ENCODE assay signal across 18 cellular contexts in the genomic region with DNA sequence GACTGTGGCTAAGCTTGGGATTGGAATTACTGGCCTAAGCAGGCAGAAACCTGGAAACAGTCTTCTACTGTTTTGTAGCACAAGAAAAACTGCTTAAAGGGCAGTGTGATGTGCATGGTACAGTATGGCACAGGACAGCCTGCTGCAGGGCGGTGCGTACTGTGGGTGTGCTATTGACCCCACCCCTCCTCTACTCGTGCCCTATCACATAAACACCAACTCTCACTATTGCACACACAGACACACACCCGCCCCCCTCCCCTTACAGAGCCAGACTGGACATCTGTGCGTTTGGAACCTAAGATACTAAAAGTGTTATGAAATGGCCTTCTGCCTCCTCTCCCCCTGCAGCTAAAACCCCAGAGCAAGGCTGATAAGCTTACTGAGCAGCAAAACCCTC.
DNase-seq lines count a peak whose midpoint lies in the region; ATAC-seq and TF ChIP-seq lines count a peak whose summit lies in the region.
"Had no signal": no experiment of that assay in that cellular context is flagged by ENCODE, and none has a peak within 500 bp of the region (broad histone marks: within the 10 kb centered on the region; RNA-seq: fewer than 3 reads in every experiment).

No MANE protein-coding gene starts in this region.

- no peak overlapping the region for H3K4me3 Mint-ChIP-seq in mesothelial cell of epicardium
- H3K4me3 Mint-ChIP-seq: immature natural killer cell; natural killer cell; stimulated activated effector memory CD8-positive, alpha-beta T cell treated with anti-CD3 and anti-CD28 coated beads, Interleukin-12 subunit alpha, Interleukin-12 subunit beta, amount 100 ng/mL, for 72 hours had no signal

- 31% methylated on average over 5 of the region's 5 CpGs for WGBS in smooth muscle cell (ENCODE audit: low lambda C conversion rate)
- WGBS in testis, 2 donors, result 47 to 65% methylated on average over 5 of the region's 5 CpGs

- H3K27me3 Mint-ChIP-seq in mesothelial cell of epicardium (ENCODE audit: low read depth), result no peaks in the 10 kb centered on the region

- H3K9me3 Mint-ChIP-seq in mesothelial cell of epicardium, result peaks cover 10% of the 10 kb centered on the region

- ATAC-seq in activated CD4-positive, CD25-positive, alpha-beta regulatory T cell treated with anti-CD3 and anti-CD28 coated beads, Interleukin-2, amount 50 U/mL, for 24 hours, result no peak
- ATAC-seq: esophagus mucosa; natural killer cell; stimulated activated effector memory CD8-positive, alpha-beta T cell treated with anti-CD3 and anti-CD28 coated beads, Interleukin-12 subunit alpha, Interleukin-12 subunit beta, amount 100 ng/mL, for 72 hours had no signal

- H3K4me2 ChIP-seq in fibroblast of lung (ENCODE audit: extremely low read depth, insufficient read depth, low read length) (no peak overlapping the region), smooth muscle cell (peak overlapping the region; percentile 68)

- H2AFZ ChIP-seq in fibroblast of lung (ENCODE audit: low read length), result peak overlapping the region; percentile 52
- H2AFZ ChIP-seq in smooth muscle cell (ENCODE audit: low read depth), result peak overlapping the region; percentile 79

- no peaks in the 10 kb centered on the region for H3K4me1 ChIP-seq in fibroblast of lung (ENCODE audit: control insufficient read depth, extremely low read depth, insufficient read depth, low read length)
- no peaks in the 10 kb centered on the region for H3K4me1 ChIP-seq in smooth muscle cell (ENCODE audit: low read depth)
- peaks cover 8% of the 10 kb centered on the region for H3K4me1 ChIP-seq in testis

- intact Hi-C loops in testis (cut with DNase I; ENCODE audit: low total_unique reads), result no loop called here

- H3F3A ChIP-seq in smooth muscle cell (ENCODE audit: low read depth), result no peaks in the 10 kb centered on the region

- H3K27ac ChIP-seq in fibroblast of lung (ENCODE audit: insufficient read depth, low read length), result no peak overlapping the region
- peak overlapping the region; percentile 8 for H3K27ac ChIP-seq in smooth muscle cell (ENCODE audit: low read depth)
- no peak overlapping the region for H3K27ac ChIP-seq in testis

- peak overlapping the region; percentile 88 for H3K27ac Mint-ChIP-seq in mesothelial cell of epicardium
- H3K27ac Mint-ChIP-seq: immature natural killer cell; natural killer cell; stimulated activated effector memory CD8-positive, alpha-beta T cell treated with anti-CD3 and anti-CD28 coated beads, Interleukin-12 subunit alpha, Interleukin-12 subunit beta, amount 100 ng/mL, for 72 hours had no signal

- H3K27me3 ChIP-seq in fibroblast of lung (ENCODE audit: control insufficient read depth, insufficient read depth, low read length) (no peaks in the 10 kb centered on the region), smooth muscle cell (ENCODE audit: low read depth) (no peaks in the 10 kb centered on the region), testis (no peaks in the 10 kb centered on the region)

- TF ChIP-seq CTCF in fibroblast of lung (conservative IDR thresholded peaks at IDR 0.05 in 1 of 2, IDR thresholded peaks at IDR 0.05 in 1 of 2; ENCODE audit: low read depth in 1 of 2, low read length in 2 of 2) (no peak), mesothelial cell of epicardium (IDR thresholded peaks at IDR 0.05; ENCODE audit: unreplicated experiment) (no peak), smooth muscle cell (IDR thresholded peaks at IDR 0.05; ENCODE audit: borderline replicate concordance, insufficient read depth, poor library complexity, severe bottlenecking) (no peak), testis (IDR thresholded peaks at IDR 0.05) (no peak)

- H3K9ac ChIP-seq in fibroblast of lung (ENCODE audit: insufficient read depth, low read length) (no peak overlapping the region), smooth muscle cell (ENCODE audit: low read depth) (no peak overlapping the region)

- H4K20me1 ChIP-seq in fibroblast of lung (ENCODE audit: control insufficient read depth, extremely low read depth, insufficient read depth, low read length), result no peaks in the 10 kb centered on the region
- H4K20me1 ChIP-seq in smooth muscle cell (ENCODE audit: low read depth), result no peaks in the 10 kb centered on the region

- H3K36me3 ChIP-seq in fibroblast of lung (ENCODE audit: control insufficient read depth, insufficient read depth, low read length) (no peaks in the 10 kb centered on the region), smooth muscle cell (ENCODE audit: low read depth) (no peaks in the 10 kb centered on the region), testis (ENCODE audit: low read depth, missing control alignments) (no peaks in the 10 kb centered on the region)

- TF ChIP-seq POLR2A in testis (IDR thresholded peaks at IDR 0.05), result no peak

- no peaks in the 10 kb centered on the region for H3K9me3 ChIP-seq in fibroblast of lung (ENCODE audit: control insufficient read depth, insufficient read depth, low read depth, low read length)
- H3K9me3 ChIP-seq in smooth muscle cell (replicated peaks; ENCODE audit: low read depth), result no peaks in the 10 kb centered on the region
- H3K9me3 ChIP-seq in testis, result no peaks in the 10 kb centered on the region

- no peak overlapping the region for H3K4me3 ChIP-seq in fibroblast of lung (replicated peaks in 1 of 4; ENCODE audit: control extremely low read depth in 1 of 4, insufficient read depth in 1 of 4, low read depth in 3 of 4, low read length in 4 of 4)
- H3K4me3 ChIP-seq in smooth muscle cell, result no peak overlapping the region
- no peak overlapping the region for H3K4me3 ChIP-seq in testis

- H3K4me1 Mint-ChIP-seq in mesothelial cell of epicardium, result peaks cover 21% of the 10 kb centered on the region
- H3K4me1 Mint-ChIP-seq: immature natural killer cell; natural killer cell; stimulated activated effector memory CD8-positive, alpha-beta T cell treated with anti-CD3 and anti-CD28 coated beads, Interleukin-12 subunit alpha, Interleukin-12 subunit beta, amount 100 ng/mL, for 72 hours had no signal

- no peaks in the 10 kb centered on the region for H3K36me3 Mint-ChIP-seq in mesothelial cell of epicardium
- H3K36me3 Mint-ChIP-seq: immature natural killer cell; stimulated activated effector memory CD8-positive, alpha-beta T cell treated with anti-CD3 and anti-CD28 coated beads, Interleukin-12 subunit alpha, Interleukin-12 subunit beta, amount 100 ng/mL, for 72 hours had no signal

- DNase-seq in NCI-H82 treated with DMSO at 0.1 percent for 48 hours (lab: John Stamatoyannopoulos, UW; ENCODE audit: unreplicated experiment), result peak; percentile 82
- peak in 1 of 2 donors; percentile 55 for DNase-seq in fibroblast of lung (ENCODE audit: low read depth in 2 of 2)
- no peak for DNase-seq in mesothelial cell of epicardium (ENCODE audit: low spot score in 2 of 2, unreplicated experiment in 2 of 2)
- DNase-seq in smooth muscle cell (lab: John Stamatoyannopoulos, UW; ENCODE audit: unreplicated experiment), result no peak
- no peak for DNase-seq in MV-4-11 (lab: John Stamatoyannopoulos, UW)
- DNase-seq in testis, result no peak
- DNase-seq: activated CD8-positive, alpha-beta memory T cell treated with anti-CD3 and anti-CD28 coated beads, Interleukin-2, amount 50 U/mL, for 48 hours; activated effector memory CD4-positive, alpha-beta T cell treated with Interleukin-2 at 50 U/mL for 16 hours; DND-41; immature natural killer cell; KBM-7; natural killer cell; NCI-H2029; stimulated activated CD4-positive, alpha-beta T cell treated with anti-CD3 and anti-CD28 coated beads, Interleukin-15, amount 100 ng/mL, for 24 hours; T-helper 1 cell had no signal

- H3K79me2 ChIP-seq in fibroblast of lung (ENCODE audit: control insufficient read depth, insufficient read depth, low read length), result no peaks in the 10 kb centered on the region
- H3K79me2 ChIP-seq in smooth muscle cell (ENCODE audit: low read depth), result no peaks in the 10 kb centered on the region
